Comparison of ENCODE assay signal across 8 cellular contexts in genomic region chr7:75637854-75638606, GRCh38.
A peak's percentile ranks its signal among the peaks of the same experiment; 100 is the strongest.
DNase-seq lines count a peak whose midpoint lies in the region; ATAC-seq and TF ChIP-seq lines count a peak whose summit lies in the region.

No MANE protein-coding gene starts in this region.

- H3K36me3 Mint-ChIP-seq in T-cell = no peaks in the 10 kb centered on the region

- intact Hi-C loops in psoas muscle (cut with DNase I) = no loop called here

- POLR2A ChIA-PET in T-cell (lab: Charles Lee) = no interaction called here

- peak overlapping the region; percentile 50 to 84 (median 72) for H3K4me3 Mint-ChIP-seq in T-cell

- no peak for TF ChIP-seq CTCF in foreskin fibroblast (IDR thresholded peaks at IDR 0.05; ENCODE audit: low read depth, low read length)
- TF ChIP-seq CTCF in psoas muscle (IDR thresholded peaks at IDR 0.05) = no peak

- H3K9me3 Mint-ChIP-seq in T-cell = no peaks in the 10 kb centered on the region

- H3K4me1 ChIP-seq in psoas muscle = peaks cover 6% of the 10 kb centered on the region

- no peak overlapping the region for H3K27ac ChIP-seq in psoas muscle

- DNase-seq in ELF-1 (ENCODE audit: low read depth, low spot score) (peak; percentile 11), T-cell (no peak), foreskin fibroblast (no peak), psoas muscle (no peak), GM19240 (ENCODE audit: insufficient read length, low spot score) (no peak), GOT3 (lab: John Stamatoyannopoulos, UW) (no peak), NCI-H1436 treated with DMSO at 0.1 percent for 48 hours (lab: John Stamatoyannopoulos, UW) (no peak)

- no peak overlapping the region for H3K27ac Mint-ChIP-seq in T-cell

- no peaks in the 10 kb centered on the region for H3K36me3 ChIP-seq in psoas muscle (ENCODE audit: insufficient read depth in 1 of 2, low read depth in 1 of 2)

- CTCF ChIA-PET in T-cell (lab: Charles Lee) = interaction anchor here in 1 of 2 donors (0.6 kb wide), 1 partner anchor 991 kb away, joined by 4 read pairs; no protein-coding TSS in a partner anchor

- peaks cover 0 to 5% (median 2%) of the 10 kb centered on the region in 3 donors for H3K27me3 ChIP-seq in psoas muscle (ENCODE audit: insufficient read depth in 3 of 3, low read length in 2 of 3)

- WGBS in psoas muscle, 3 donors = 62 to 72% (median 65%) methylated on average over 14 of the region's 14 CpGs

- peaks cover 2% of the 10 kb centered on the region for H3K9me3 ChIP-seq in psoas muscle

- H3K4me3 ChIP-seq in foreskin fibroblast (ENCODE audit: low read depth in 1 of 2, low read length in 2 of 2) (peak overlapping the region; percentile 54 to 56), psoas muscle (peak overlapping the region; percentile 77)

- H3K4me1 Mint-ChIP-seq in T-cell = peaks cover 7 to 19% (median 10%) of the 10 kb centered on the region in 3 donors

- ATAC-seq in T-cell (replicated peaks in 1 of 4) (peak in 1 of 4 experiments; percentile 16), psoas muscle (peak in 1 of 4 donors; percentile 29), GM18873 (IDR thresholded peaks at IDR 0.05; ENCODE audit: low FRiP score, unreplicated experiment) (no peak)

- H3K27me3 Mint-ChIP-seq in T-cell = no peaks in the 10 kb centered on the region
